Comparison of ENCODE assay signal across 18 cellular contexts in genomic region chr7:50731703-50732582, GRCh38.
"Had no signal": no experiment of that assay in that cellular context is flagged by ENCODE, and none has a peak within 500 bp of the region (broad histone marks: within the 10 kb centered on the region; RNA-seq: fewer than 3 reads in every experiment).

No MANE protein-coding gene starts in this region.

- H3K36me3 ChIP-seq: adrenal gland, sigmoid colon, suprapubic skin, transverse colon had no signal

- H3K9me3 ChIP-seq: adrenal gland, sigmoid colon, suprapubic skin, transverse colon had no signal

- H3K27me3 Mint-ChIP-seq: dendritic cell treated with granulocyte-macrophage colony-stimulating factor and Interleukin-4, amounts not matched to agents 40 ng/mL and 50 ng/mL, for 4 days; natural killer cell treated with Interleukin-12 subunit alpha and Interleukin-12 subunit beta and Interleukin-15 and Interleukin-18, amount 100 ng/mL, for 72 hours; stimulated activated naive CD8-positive, alpha-beta T cell treated with anti-CD3 and anti-CD28 coated beads, Interleukin-15, Interleukin-2, amounts not matched to agents 100 ng/mL and 50 ng/mL, for 24 hours had no signal

- H3K36me3 Mint-ChIP-seq: activated naive CD4-positive, alpha-beta T cell treated with anti-CD3 and anti-CD28 coated beads, Interleukin-2, amount 50 U/mL, for 72 hours; natural killer cell treated with Interleukin-12 subunit alpha and Interleukin-12 subunit beta and Interleukin-15 and Interleukin-18, amount 100 ng/mL, for 72 hours had no signal

- H2AFZ ChIP-seq: hepatocyte had no signal

- H3K27ac Mint-ChIP-seq: activated naive CD4-positive, alpha-beta T cell treated with anti-CD3 and anti-CD28 coated beads, Interleukin-2, amount 50 U/mL, for 72 hours; activated T-cell treated with anti-CD3 and anti-CD28 coated beads, Interleukin-2, amount 50 U/mL, for 72 hours; dendritic cell treated with granulocyte-macrophage colony-stimulating factor and Interleukin-4, amounts not matched to agents 40 ng/mL and 50 ng/mL, for 4 days; mesothelial cell of epicardium; natural killer cell treated with Interleukin-12 subunit alpha and Interleukin-12 subunit beta and Interleukin-15 and Interleukin-18, amount 100 ng/mL, for 72 hours; stimulated activated naive CD8-positive, alpha-beta T cell treated with anti-CD3 and anti-CD28 coated beads, Interleukin-15, Interleukin-2, amounts not matched to agents 100 ng/mL and 50 ng/mL, for 24 hours had no signal

- H3K27me3 ChIP-seq: adrenal gland, hepatocyte, sigmoid colon, suprapubic skin, transverse colon had no signal

- H3K4me3 ChIP-seq: adrenal gland, hepatocyte, sigmoid colon, suprapubic skin, transverse colon had no signal

- H3K27ac ChIP-seq: suprapubic skin, transverse colon had no signal

- ATAC-seq: activated naive CD4-positive, alpha-beta T cell treated with anti-CD3 and anti-CD28 coated beads, Interleukin-2, amount 50 U/mL, for 72 hours; activated T-cell treated with anti-CD3 and anti-CD28 coated beads, Interleukin-2, amount 50 U/mL, for 72 hours; natural killer cell treated with Interleukin-12 subunit alpha and Interleukin-12 subunit beta and Interleukin-15 and Interleukin-18, amount 100 ng/mL, for 72 hours had no signal

- H3K4me3 Mint-ChIP-seq: activated T-cell treated with anti-CD3 and anti-CD28 coated beads, Interleukin-2, amount 50 U/mL, for 72 hours; dendritic cell treated with granulocyte-macrophage colony-stimulating factor and Interleukin-4, amounts not matched to agents 40 ng/mL and 50 ng/mL, for 4 days; mesothelial cell of epicardium; natural killer cell treated with Interleukin-12 subunit alpha and Interleukin-12 subunit beta and Interleukin-15 and Interleukin-18, amount 100 ng/mL, for 72 hours; stimulated activated naive CD8-positive, alpha-beta T cell treated with anti-CD3 and anti-CD28 coated beads, Interleukin-15, Interleukin-2, amounts not matched to agents 100 ng/mL and 50 ng/mL, for 24 hours had no signal

- H3K9me3 Mint-ChIP-seq: activated naive CD4-positive, alpha-beta T cell treated with anti-CD3 and anti-CD28 coated beads, Interleukin-2, amount 50 U/mL, for 72 hours; activated T-cell treated with anti-CD3 and anti-CD28 coated beads, Interleukin-2, amount 50 U/mL, for 72 hours; natural killer cell treated with Interleukin-12 subunit alpha and Interleukin-12 subunit beta and Interleukin-15 and Interleukin-18, amount 100 ng/mL, for 72 hours; stimulated activated naive CD8-positive, alpha-beta T cell treated with anti-CD3 and anti-CD28 coated beads, Interleukin-15, Interleukin-2, amounts not matched to agents 100 ng/mL and 50 ng/mL, for 24 hours had no signal

- DNase-seq: activated CD4-positive, alpha-beta T cell treated with anti-CD3 and anti-CD28 coated beads, Interleukin-2, amount 50 U/mL, for 1 hour; activated CD4-positive, CD25-positive, alpha-beta regulatory T cell treated with anti-CD3 and anti-CD28 coated beads, Interleukin-2, amount 50 U/mL, for 72 hours; activated CD8-positive, alpha-beta memory T cell treated with anti-CD3 and anti-CD28 coated beads for 24 hours; activated gamma-delta T cell; activated T-cell treated with anti-CD3 and anti-CD28 coated beads, Interleukin-2, amount 50 U/mL, for 72 hours; effector memory CD4-positive, alpha-beta T cell; occipital lobe; sigmoid colon; stimulated activated CD4-positive, alpha-beta T cell treated with anti-CD3 and anti-CD28 coated beads, Interleukin-2, amount 100 ng/mL, for 24 hours; transverse colon had no signal
